In genomic region chr14:31256534-31257243, GRCh38 we compare ENCODE assay signal across 1 cellular context.
TF ChIP-seq lines count a peak whose summit lies in the region.

No MANE protein-coding gene starts in this region.

TF ChIP-seq in HepG2, 621 proteins besides CTCF, POLR2A, EP300 and RAD21 (continued from another document and continues in another):
- TF ChIP-seq, protein P1, sequence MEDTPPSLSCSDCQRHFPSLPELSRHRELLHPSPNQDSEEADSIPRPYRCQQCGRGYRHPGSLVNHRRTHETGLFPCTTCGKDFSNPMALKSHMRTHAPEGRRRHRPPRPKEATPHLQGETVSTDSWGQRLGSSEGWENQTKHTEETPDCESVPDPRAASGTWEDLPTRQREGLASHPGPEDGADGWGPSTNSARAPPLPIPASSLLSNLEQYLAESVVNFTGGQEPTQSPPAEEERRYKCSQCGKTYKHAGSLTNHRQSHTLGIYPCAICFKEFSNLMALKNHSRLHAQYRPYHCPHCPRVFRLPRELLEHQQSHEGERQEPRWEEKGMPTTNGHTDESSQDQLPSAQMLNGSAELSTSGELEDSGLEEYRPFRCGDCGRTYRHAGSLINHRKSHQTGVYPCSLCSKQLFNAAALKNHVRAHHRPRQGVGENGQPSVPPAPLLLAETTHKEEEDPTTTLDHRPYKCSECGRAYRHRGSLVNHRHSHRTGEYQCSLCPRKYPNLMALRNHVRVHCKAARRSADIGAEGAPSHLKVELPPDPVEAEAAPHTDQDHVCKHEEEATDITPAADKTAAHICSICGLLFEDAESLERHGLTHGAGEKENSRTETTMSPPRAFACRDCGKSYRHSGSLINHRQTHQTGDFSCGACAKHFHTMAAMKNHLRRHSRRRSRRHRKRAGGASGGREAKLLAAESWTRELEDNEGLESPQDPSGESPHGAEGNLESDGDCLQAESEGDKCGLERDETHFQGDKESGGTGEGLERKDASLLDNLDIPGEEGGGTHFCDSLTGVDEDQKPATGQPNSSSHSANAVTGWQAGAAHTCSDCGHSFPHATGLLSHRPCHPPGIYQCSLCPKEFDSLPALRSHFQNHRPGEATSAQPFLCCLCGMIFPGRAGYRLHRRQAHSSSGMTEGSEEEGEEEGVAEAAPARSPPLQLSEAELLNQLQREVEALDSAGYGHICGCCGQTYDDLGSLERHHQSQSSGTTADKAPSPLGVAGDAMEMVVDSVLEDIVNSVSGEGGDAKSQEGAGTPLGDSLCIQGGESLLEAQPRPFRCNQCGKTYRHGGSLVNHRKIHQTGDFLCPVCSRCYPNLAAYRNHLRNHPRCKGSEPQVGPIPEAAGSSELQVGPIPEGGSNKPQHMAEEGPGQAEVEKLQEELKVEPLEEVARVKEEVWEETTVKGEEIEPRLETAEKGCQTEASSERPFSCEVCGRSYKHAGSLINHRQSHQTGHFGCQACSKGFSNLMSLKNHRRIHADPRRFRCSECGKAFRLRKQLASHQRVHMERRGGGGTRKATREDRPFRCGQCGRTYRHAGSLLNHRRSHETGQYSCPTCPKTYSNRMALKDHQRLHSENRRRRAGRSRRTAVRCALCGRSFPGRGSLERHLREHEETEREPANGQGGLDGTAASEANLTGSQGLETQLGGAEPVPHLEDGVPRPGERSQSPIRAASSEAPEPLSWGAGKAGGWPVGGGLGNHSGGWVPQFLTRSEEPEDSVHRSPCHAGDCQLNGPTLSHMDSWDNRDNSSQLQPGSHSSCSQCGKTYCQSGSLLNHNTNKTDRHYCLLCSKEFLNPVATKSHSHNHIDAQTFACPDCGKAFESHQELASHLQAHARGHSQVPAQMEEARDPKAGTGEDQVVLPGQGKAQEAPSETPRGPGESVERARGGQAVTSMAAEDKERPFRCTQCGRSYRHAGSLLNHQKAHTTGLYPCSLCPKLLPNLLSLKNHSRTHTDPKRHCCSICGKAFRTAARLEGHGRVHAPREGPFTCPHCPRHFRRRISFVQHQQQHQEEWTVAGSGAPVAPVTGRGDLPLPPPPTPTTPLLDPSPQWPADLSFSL (CRISPR knock-in tag; IDR thresholded peaks at IDR 0.05): 0 out of 2 replicates have a peak, but pooled peaks have one; percentile 29
- peak; percentile 23; the same call in 1 of the 2 replicates for TF ChIP-seq AHR (CRISPR knock-in tag; IDR thresholded peaks at IDR 0.05)
- TF ChIP-seq NCOA2 (CRISPR knock-in tag; IDR thresholded peaks at IDR 0.05): 0 out of 2 replicates have a peak, but pooled peaks have one; percentile 24
- 0 out of 2 replicates have a peak, but pooled peaks have one; percentile 16 for TF ChIP-seq KAT8 (CRISPR knock-in tag; IDR thresholded peaks at IDR 0.05)
- no peak for TF ChIP-seq ONECUT2 (CRISPR knock-in tag; IDR thresholded peaks at IDR 0.05)
- TF ChIP-seq MIXL1 (CRISPR knock-in tag; IDR thresholded peaks at IDR 0.05): peak; percentile 53; the same call in 1 of the 2 replicates
- no peak for TF ChIP-seq ZNF260 (CRISPR knock-in tag; IDR thresholded peaks at IDR 0.05; ENCODE audit: borderline replicate concordance, low read depth)
- 0 out of 2 replicates have a peak, but pooled peaks have one; percentile 18 for TF ChIP-seq MAFF (IDR thresholded peaks at IDR 0.05; ENCODE audit: low read depth, low read length)
- no peak for TF ChIP-seq ZNF451 (CRISPR knock-in tag; IDR thresholded peaks at IDR 0.05)
- no peak for TF ChIP-seq ZFYVE20 (CRISPR knock-in tag; IDR thresholded peaks at IDR 0.05; ENCODE audit: borderline replicate concordance, low read depth)
- no peak for TF ChIP-seq ZNF768 (CRISPR knock-in tag; IDR thresholded peaks at IDR 0.05)
- no peak for TF ChIP-seq CERS6 (CRISPR knock-in tag; IDR thresholded peaks at IDR 0.05)
- TF ChIP-seq BRD4 (CRISPR knock-in tag; IDR thresholded peaks at IDR 0.05): peak; percentile 53
- no peak for TF ChIP-seq RCOR2 (CRISPR knock-in tag; IDR thresholded peaks at IDR 0.05)
- TF ChIP-seq DRAP1 (CRISPR knock-in tag; IDR thresholded peaks at IDR 0.05): 0 out of 2 replicates have a peak, but pooled peaks have one; percentile 20
- TF ChIP-seq ZBTB7B (CRISPR knock-in tag; IDR thresholded peaks at IDR 0.05): 0 out of 2 replicates have a peak, but pooled peaks have one; percentile 38
- TF ChIP-seq, protein P2, sequence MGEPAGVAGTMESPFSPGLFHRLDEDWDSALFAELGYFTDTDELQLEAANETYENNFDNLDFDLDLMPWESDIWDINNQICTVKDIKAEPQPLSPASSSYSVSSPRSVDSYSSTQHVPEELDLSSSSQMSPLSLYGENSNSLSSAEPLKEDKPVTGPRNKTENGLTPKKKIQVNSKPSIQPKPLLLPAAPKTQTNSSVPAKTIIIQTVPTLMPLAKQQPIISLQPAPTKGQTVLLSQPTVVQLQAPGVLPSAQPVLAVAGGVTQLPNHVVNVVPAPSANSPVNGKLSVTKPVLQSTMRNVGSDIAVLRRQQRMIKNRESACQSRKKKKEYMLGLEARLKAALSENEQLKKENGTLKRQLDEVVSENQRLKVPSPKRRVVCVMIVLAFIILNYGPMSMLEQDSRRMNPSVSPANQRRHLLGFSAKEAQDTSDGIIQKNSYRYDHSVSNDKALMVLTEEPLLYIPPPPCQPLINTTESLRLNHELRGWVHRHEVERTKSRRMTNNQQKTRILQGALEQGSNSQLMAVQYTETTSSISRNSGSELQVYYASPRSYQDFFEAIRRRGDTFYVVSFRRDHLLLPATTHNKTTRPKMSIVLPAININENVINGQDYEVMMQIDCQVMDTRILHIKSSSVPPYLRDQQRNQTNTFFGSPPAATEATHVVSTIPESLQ (CRISPR knock-in tag; conservative IDR thresholded peaks at IDR 0.05): 0 out of 2 replicates have a peak, but pooled peaks have one; percentile 25
- TF ChIP-seq SP1 (IDR thresholded peaks at IDR 0.05): no peak
- no peak for TF ChIP-seq SP1 (CRISPR knock-in tag; IDR thresholded peaks at IDR 0.05)
- TF ChIP-seq ZSCAN31 (CRISPR knock-in tag; IDR thresholded peaks at IDR 0.05; ENCODE audit: low read depth): peak; percentile 33; the same call in 1 of the 2 replicates
- TF ChIP-seq RNF2 (conservative IDR thresholded peaks at IDR 0.05; ENCODE audit: low read depth): no peak
- TF ChIP-seq, protein P3, sequence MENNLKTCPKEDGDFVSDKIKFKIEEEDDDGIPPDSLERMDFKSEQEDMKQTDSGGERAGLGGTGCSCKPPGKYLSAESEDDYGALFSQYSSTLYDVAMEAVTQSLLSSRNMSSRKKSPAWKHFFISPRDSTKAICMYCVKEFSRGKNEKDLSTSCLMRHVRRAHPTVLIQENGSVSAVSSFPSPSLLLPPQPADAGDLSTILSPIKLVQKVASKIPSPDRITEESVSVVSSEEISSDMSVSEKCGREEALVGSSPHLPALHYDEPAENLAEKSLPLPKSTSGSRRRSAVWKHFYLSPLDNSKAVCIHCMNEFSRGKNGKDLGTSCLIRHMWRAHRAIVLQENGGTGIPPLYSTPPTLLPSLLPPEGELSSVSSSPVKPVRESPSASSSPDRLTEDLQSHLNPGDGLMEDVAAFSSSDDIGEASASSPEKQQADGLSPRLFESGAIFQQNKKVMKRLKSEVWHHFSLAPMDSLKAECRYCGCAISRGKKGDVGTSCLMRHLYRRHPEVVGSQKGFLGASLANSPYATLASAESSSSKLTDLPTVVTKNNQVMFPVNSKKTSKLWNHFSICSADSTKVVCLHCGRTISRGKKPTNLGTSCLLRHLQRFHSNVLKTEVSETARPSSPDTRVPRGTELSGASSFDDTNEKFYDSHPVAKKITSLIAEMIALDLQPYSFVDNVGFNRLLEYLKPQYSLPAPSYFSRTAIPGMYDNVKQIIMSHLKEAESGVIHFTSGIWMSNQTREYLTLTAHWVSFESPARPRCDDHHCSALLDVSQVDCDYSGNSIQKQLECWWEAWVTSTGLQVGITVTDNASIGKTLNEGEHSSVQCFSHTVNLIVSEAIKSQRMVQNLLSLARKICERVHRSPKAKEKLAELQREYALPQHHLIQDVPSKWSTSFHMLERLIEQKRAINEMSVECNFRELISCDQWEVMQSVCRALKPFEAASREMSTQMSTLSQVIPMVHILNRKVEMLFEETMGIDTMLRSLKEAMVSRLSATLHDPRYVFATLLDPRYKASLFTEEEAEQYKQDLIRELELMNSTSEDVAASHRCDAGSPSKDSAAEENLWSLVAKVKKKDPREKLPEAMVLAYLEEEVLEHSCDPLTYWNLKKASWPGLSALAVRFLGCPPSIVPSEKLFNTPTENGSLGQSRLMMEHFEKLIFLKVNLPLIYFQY (CRISPR knock-in tag; IDR thresholded peaks at IDR 0.05; ENCODE audit: borderline replicate concordance): no peak
- 0 out of 2 replicates have a peak, but pooled peaks have one; percentile 33 for TF ChIP-seq RELA (CRISPR knock-in tag; IDR thresholded peaks at IDR 0.05)
- no peak for TF ChIP-seq NCOA5 (CRISPR knock-in tag; IDR thresholded peaks at IDR 0.05)
- TF ChIP-seq ZNF891 (CRISPR knock-in tag; IDR thresholded peaks at IDR 0.05): no peak
- 0 out of 2 replicates have a peak, but pooled peaks have one; percentile 64 for TF ChIP-seq KLF9 (CRISPR knock-in tag; IDR thresholded peaks at IDR 0.05; ENCODE audit: low read depth)
- TF ChIP-seq ZBTB38 (CRISPR knock-in tag; IDR thresholded peaks at IDR 0.05): peak; percentile 34; the same call in 1 of the 2 replicates
- no peak for TF ChIP-seq SIN3B (IDR thresholded peaks at IDR 0.05; ENCODE audit: low read length)
- TF ChIP-seq HDAC2 (CRISPR knock-in tag; IDR thresholded peaks at IDR 0.05): peak; percentile 15; the same call in 1 of the 2 replicates
- no peak for TF ChIP-seq GATAD2A (CRISPR knock-in tag; IDR thresholded peaks at IDR 0.05)
- TF ChIP-seq KDM6A (CRISPR knock-in tag; IDR thresholded peaks at IDR 0.05; ENCODE audit: low read depth): 0 out of 2 replicates have a peak, but pooled peaks have one; percentile 27
- peak; percentile 27 for TF ChIP-seq RARA (CRISPR knock-in tag; IDR thresholded peaks at IDR 0.05)
- TF ChIP-seq ZNF598 (CRISPR knock-in tag; IDR thresholded peaks at IDR 0.05; ENCODE audit: borderline replicate concordance): peak; percentile 3; the same call in 1 of the 2 replicates
- 0 out of 2 replicates have a peak, but pooled peaks have one; percentile 34 for TF ChIP-seq SP140L (CRISPR knock-in tag; IDR thresholded peaks at IDR 0.05; ENCODE audit: borderline replicate concordance)
- TF ChIP-seq, protein P4, sequence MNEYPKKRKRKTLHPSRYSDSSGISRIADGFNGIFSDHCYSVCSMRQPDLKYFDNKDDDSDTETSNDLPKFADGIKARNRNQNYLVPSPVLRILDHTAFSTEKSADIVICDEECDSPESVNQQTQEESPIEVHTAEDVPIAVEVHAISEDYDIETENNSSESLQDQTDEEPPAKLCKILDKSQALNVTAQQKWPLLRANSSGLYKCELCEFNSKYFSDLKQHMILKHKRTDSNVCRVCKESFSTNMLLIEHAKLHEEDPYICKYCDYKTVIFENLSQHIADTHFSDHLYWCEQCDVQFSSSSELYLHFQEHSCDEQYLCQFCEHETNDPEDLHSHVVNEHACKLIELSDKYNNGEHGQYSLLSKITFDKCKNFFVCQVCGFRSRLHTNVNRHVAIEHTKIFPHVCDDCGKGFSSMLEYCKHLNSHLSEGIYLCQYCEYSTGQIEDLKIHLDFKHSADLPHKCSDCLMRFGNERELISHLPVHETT (CRISPR knock-in tag; conservative IDR thresholded peaks at IDR 0.05): 0 out of 2 replicates have a peak, but pooled peaks have one; percentile 6
- TF ChIP-seq ZFP1 (CRISPR knock-in tag; IDR thresholded peaks at IDR 0.05): 0 out of 2 replicates have a peak, but pooled peaks have one; percentile 36
- TF ChIP-seq, protein P5, sequence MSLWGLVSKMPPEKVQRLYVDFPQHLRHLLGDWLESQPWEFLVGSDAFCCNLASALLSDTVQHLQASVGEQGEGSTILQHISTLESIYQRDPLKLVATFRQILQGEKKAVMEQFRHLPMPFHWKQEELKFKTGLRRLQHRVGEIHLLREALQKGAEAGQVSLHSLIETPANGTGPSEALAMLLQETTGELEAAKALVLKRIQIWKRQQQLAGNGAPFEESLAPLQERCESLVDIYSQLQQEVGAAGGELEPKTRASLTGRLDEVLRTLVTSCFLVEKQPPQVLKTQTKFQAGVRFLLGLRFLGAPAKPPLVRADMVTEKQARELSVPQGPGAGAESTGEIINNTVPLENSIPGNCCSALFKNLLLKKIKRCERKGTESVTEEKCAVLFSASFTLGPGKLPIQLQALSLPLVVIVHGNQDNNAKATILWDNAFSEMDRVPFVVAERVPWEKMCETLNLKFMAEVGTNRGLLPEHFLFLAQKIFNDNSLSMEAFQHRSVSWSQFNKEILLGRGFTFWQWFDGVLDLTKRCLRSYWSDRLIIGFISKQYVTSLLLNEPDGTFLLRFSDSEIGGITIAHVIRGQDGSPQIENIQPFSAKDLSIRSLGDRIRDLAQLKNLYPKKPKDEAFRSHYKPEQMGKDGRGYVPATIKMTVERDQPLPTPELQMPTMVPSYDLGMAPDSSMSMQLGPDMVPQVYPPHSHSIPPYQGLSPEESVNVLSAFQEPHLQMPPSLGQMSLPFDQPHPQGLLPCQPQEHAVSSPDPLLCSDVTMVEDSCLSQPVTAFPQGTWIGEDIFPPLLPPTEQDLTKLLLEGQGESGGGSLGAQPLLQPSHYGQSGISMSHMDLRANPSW (CRISPR knock-in tag; IDR thresholded peaks at IDR 0.05; ENCODE audit: borderline replicate concordance): no peak
- TF ChIP-seq ZNF644 (CRISPR knock-in tag; IDR thresholded peaks at IDR 0.05; ENCODE audit: low read depth): peak; percentile 45; the same call in 1 of the 2 replicates
- 0 out of 2 replicates have a peak, but pooled peaks have one; percentile 51 for TF ChIP-seq CREBL2 (CRISPR knock-in tag; IDR thresholded peaks at IDR 0.05; ENCODE audit: borderline replicate concordance)
- TF ChIP-seq, protein P6, sequence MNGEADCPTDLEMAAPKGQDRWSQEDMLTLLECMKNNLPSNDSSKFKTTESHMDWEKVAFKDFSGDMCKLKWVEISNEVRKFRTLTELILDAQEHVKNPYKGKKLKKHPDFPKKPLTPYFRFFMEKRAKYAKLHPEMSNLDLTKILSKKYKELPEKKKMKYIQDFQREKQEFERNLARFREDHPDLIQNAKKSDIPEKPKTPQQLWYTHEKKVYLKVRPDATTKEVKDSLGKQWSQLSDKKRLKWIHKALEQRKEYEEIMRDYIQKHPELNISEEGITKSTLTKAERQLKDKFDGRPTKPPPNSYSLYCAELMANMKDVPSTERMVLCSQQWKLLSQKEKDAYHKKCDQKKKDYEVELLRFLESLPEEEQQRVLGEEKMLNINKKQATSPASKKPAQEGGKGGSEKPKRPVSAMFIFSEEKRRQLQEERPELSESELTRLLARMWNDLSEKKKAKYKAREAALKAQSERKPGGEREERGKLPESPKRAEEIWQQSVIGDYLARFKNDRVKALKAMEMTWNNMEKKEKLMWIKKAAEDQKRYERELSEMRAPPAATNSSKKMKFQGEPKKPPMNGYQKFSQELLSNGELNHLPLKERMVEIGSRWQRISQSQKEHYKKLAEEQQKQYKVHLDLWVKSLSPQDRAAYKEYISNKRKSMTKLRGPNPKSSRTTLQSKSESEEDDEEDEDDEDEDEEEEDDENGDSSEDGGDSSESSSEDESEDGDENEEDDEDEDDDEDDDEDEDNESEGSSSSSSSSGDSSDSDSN (CRISPR knock-in tag; IDR thresholded peaks at IDR 0.05): 0 out of 2 replicates have a peak, but pooled peaks have one; percentile 14
- 0 out of 2 replicates have a peak, but pooled peaks have one; percentile 46 for TF ChIP-seq ZNF772 (CRISPR knock-in tag; IDR thresholded peaks at IDR 0.05)
